In genomic region chr7:92823042-92823441, GRCh38 we compare ENCODE assay signal across 14 cellular contexts.
"Had no signal": no experiment of that assay in that cellular context is flagged by ENCODE, and none has a peak within 500 bp of the region (broad histone marks: within the 10 kb centered on the region; RNA-seq: fewer than 3 reads in every experiment).

No MANE protein-coding gene starts in this region.

- H3K4me3 ChIP-seq: adrenal gland, colonic mucosa, gastroesophageal sphincter, sigmoid colon, SJSA1, thyroid gland had no signal

- H3K27ac ChIP-seq: colonic mucosa, epithelial cell of prostate, sigmoid colon, SJSA1, thyroid gland had no signal

- DNase-seq: activated CD4-positive, alpha-beta T cell treated with anti-CD3 and anti-CD28 coated beads for 1 hour; adrenal gland; colonic mucosa; effector CD8-positive, alpha-beta T cell; left ventricle myocardium superior; mesendoderm; sigmoid colon; stimulated activated CD4-positive, alpha-beta T cell treated with anti-CD3 and anti-CD28 coated beads, Interleukin-12 subunit alpha, Interleukin-12 subunit beta, amount 100 ng/mL, for 4 hours; SW 1271; T1000; thyroid gland had no signal

- H3K9me3 ChIP-seq: adrenal gland, colonic mucosa, gastroesophageal sphincter, sigmoid colon, SJSA1, thyroid gland had no signal

- H3K4me1 ChIP-seq: colonic mucosa, thyroid gland had no signal

- ATAC-seq: gastroesophageal sphincter, left ventricle myocardium superior had no signal

- H3K36me3 ChIP-seq: adrenal gland, colonic mucosa, gastroesophageal sphincter, sigmoid colon, thyroid gland had no signal

- H3K27me3 ChIP-seq: adrenal gland, colonic mucosa, gastroesophageal sphincter, sigmoid colon, SJSA1, thyroid gland had no signal
